ENCODE assay signal across 2 cellular contexts in genomic region chr7:143910473-143911248, GRCh38.
TF ChIP-seq lines count a peak whose summit lies in the region.

No MANE protein-coding gene starts in this region.

TF ChIP-seq in SK-N-SH treated with all-trans-retinoic acid at 6 μM for 48 hours, 23 proteins besides CTCF, POLR2A, EP300 and RAD21 (continued from another document):
- no peak for TF ChIP-seq BACH2 (CRISPR knock-in tag; IDR thresholded peaks at IDR 0.05; ENCODE audit: borderline replicate concordance)
- TF ChIP-seq SNAI2 (CRISPR knock-in tag; IDR thresholded peaks at IDR 0.05): no peak
- TF ChIP-seq ZNF8 (CRISPR knock-in tag; IDR thresholded peaks at IDR 0.05): no peak
- TF ChIP-seq CREB5 (CRISPR knock-in tag; IDR thresholded peaks at IDR 0.05; ENCODE audit: low read depth): no peak
- no peak for TF ChIP-seq TSHZ2 (CRISPR knock-in tag; IDR thresholded peaks at IDR 0.05)
- no peak for TF ChIP-seq RARB (CRISPR knock-in tag; IDR thresholded peaks at IDR 0.05)

TF ChIP-seq in SK-N-SH, 30 proteins besides CTCF, POLR2A, EP300 and RAD21 (continued from another document):
- TF ChIP-seq, protein P1, sequence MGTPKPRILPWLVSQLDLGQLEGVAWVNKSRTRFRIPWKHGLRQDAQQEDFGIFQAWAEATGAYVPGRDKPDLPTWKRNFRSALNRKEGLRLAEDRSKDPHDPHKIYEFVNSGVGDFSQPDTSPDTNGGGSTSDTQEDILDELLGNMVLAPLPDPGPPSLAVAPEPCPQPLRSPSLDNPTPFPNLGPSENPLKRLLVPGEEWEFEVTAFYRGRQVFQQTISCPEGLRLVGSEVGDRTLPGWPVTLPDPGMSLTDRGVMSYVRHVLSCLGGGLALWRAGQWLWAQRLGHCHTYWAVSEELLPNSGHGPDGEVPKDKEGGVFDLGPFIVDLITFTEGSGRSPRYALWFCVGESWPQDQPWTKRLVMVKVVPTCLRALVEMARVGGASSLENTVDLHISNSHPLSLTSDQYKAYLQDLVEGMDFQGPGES (IDR thresholded peaks at IDR 0.05; ENCODE audit: low read depth, low read length): no peak
- no peak for TF ChIP-seq GABPA (IDR thresholded peaks at IDR 0.05; ENCODE audit: low read depth)
- TF ChIP-seq JUND (IDR thresholded peaks at IDR 0.05): no peak
- no peak for TF ChIP-seq RCOR1 (IDR thresholded peaks at IDR 0.05; ENCODE audit: low read length)
- TF ChIP-seq NRF1 (IDR thresholded peaks at IDR 0.05; ENCODE audit: low read depth, low read length): no peak
- TF ChIP-seq, protein P2, sequence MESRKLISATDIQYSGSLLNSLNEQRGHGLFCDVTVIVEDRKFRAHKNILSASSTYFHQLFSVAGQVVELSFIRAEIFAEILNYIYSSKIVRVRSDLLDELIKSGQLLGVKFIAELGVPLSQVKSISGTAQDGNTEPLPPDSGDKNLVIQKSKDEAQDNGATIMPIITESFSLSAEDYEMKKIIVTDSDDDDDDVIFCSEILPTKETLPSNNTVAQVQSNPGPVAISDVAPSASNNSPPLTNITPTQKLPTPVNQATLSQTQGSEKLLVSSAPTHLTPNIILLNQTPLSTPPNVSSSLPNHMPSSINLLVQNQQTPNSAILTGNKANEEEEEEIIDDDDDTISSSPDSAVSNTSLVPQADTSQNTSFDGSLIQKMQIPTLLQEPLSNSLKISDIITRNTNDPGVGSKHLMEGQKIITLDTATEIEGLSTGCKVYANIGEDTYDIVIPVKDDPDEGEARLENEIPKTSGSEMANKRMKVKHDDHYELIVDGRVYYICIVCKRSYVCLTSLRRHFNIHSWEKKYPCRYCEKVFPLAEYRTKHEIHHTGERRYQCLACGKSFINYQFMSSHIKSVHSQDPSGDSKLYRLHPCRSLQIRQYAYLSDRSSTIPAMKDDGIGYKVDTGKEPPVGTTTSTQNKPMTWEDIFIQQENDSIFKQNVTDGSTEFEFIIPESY (IDR thresholded peaks at IDR 0.05; ENCODE audit: borderline replicate concordance, low read depth): no peak
- no peak for TF ChIP-seq SMC3 (IDR thresholded peaks at IDR 0.05; ENCODE audit: low read depth, low read length)
